Comparison of ENCODE assay signal across 8 cellular contexts in the genomic region with DNA sequence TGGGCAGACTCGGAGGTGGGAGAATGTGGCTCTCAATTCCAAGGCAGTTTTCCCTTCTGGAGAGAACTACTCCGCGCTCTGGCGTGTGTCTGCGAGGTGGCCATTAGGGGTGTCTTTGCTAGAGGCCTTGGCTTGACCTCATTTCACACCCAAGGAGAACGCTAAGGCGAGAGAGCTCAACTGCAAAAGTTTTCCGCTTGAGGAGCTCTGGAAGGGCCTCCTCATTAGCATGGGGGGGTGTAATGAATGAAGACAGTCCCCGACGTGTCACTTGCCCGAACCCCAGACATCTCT. TPM values are rescaled to one million over a fixed set of nuclear protein-coding genes. Genes with fewer than 3 reads are reported as not detected.
DNase-seq lines count a peak whose midpoint lies in the region; ATAC-seq, FAIRE-seq and TF ChIP-seq lines count a peak whose summit lies in the region.

No MANE protein-coding gene starts in this region.

- DNase-seq in GM12892 (ENCODE audit: insufficient read length) = peak; percentile 46
- DNase-seq in MM.1S = peak; percentile 39
- no peak for DNase-seq in MCF 10A (ENCODE audit: unreplicated experiment)
- peak; percentile 23 for DNase-seq in HepG2 (ENCODE audit: low spot score)
- no peak for DNase-seq in tibial artery
- no peak for DNase-seq in OCI-M2 (lab: John Stamatoyannopoulos, UW; ENCODE audit: unreplicated experiment)
- no peak for DNase-seq in NCI-H2227 treated with DMSO at 0.1 percent for 48 hours (lab: John Stamatoyannopoulos, UW)

- 0% methylated on average over 2 of the region's 11 CpGs for whole genome bisulfite sequencing in HepG2 (ENCODE audit: low lambda C conversion rate)

- no peaks in the 10 kb centered on the region for H3K27me3 Mint-ChIP-seq in MCF 10A (ENCODE audit: insufficient read depth, unreplicated experiment)

- in situ Hi-C loops in HepG2 (cut with HindIII; ENCODE audit: extremely low pct_ligation_motif_present, low pct_unique_long_range_greater_than_20kb) = no loop called here

- H3K4me1 Mint-ChIP-seq in MCF 10A (ENCODE audit: insufficient read depth, unreplicated experiment) = peaks cover 19% of the 10 kb centered on the region

- ATAC-seq in GM21529 (IDR thresholded peaks at IDR 0.05; ENCODE audit: unreplicated experiment) (peak; percentile 22), HepG2 (peak; percentile 36)

- peaks cover 43% of the 10 kb centered on the region for H3K79me2 ChIP-seq in MM.1S (ENCODE audit: low read length)
- peaks cover 43% of the 10 kb centered on the region for H3K79me2 ChIP-seq in HepG2 (ENCODE audit: insufficient read depth, low read length)

- peaks cover 19% of the 10 kb centered on the region for H3F3A ChIP-seq in MM.1S (ENCODE audit: insufficient read depth, low read length)

- H3K27ac Mint-ChIP-seq in MCF 10A (ENCODE audit: low read depth, unreplicated experiment) = peak overlapping the region; percentile 94

- H4K20me1 ChIP-seq in MM.1S (ENCODE audit: insufficient read depth, low read length) = peaks cover 3% of the 10 kb centered on the region; the same call in 1 of the 2 replicates
- peaks cover 33% of the 10 kb centered on the region for H4K20me1 ChIP-seq in HepG2 (ENCODE audit: insufficient read depth, low read length)

- H2AFZ ChIP-seq in MM.1S (ENCODE audit: low read length) (peak overlapping the region; percentile 92), HepG2 (ENCODE audit: low read length) (peak overlapping the region; percentile 66)

- no peaks in the 10 kb centered on the region for H3K4me1 ChIP-seq in MM.1S (ENCODE audit: low read length)
- H3K4me1 ChIP-seq in HepG2 (ENCODE audit: insufficient read depth, low read length) = peaks cover 33% of the 10 kb centered on the region
- peaks cover 0 to 36% (median 30%) of the 10 kb centered on the region in 4 donors for H3K4me1 ChIP-seq in tibial artery

- peaks cover 28% of the 10 kb centered on the region for H3K9me3 Mint-ChIP-seq in MCF 10A (ENCODE audit: unreplicated experiment)

- H3K36me3 ChIP-seq in MM.1S (replicated peaks; ENCODE audit: insufficient read depth, low read length) (no peaks in the 10 kb centered on the region), HepG2 (replicated peaks in 1 of 2; ENCODE audit: control insufficient read depth in 1 of 2, insufficient read depth in 2 of 2, low read length in 2 of 2) (no peaks in the 10 kb centered on the region), tibial artery (no peaks in the 10 kb centered on the region)

- CTCF ChIA-PET in MCF 10A (lab: Yijun Ruan, JAX) = interaction anchor here (0.6 to 2.5 kb wide), 9 partner anchors 10 to 331 kb away, joined by 3 to 11 read pairs (median 4); no protein-coding TSS in a partner anchor
- CTCF ChIA-PET in HepG2 (lab: Yijun Ruan, JAX; ENCODE audit: low intra/inter-chr PET ratio, low total read pairs) = no interaction called here

- no peak for TF ChIP-seq RAD21 in HepG2 (CRISPR knock-in tag; IDR thresholded peaks at IDR 0.05)

- no peak; the same call in 1 of the 2 replicates for TF ChIP-seq POLR2A in GM12892 (IDR thresholded peaks at IDR 0.05; ENCODE audit: low read depth, low read length)
- TF ChIP-seq POLR2A in HepG2 (IDR thresholded peaks at IDR 0.05; ENCODE audit: insufficient read depth in 1 of 2, low read depth in 2 of 2, low read length in 2 of 2) = peak in 1 of 2 experiments; percentile 9; a peak in 1 of 4 replicates

- TF ChIP-seq EP300 in HepG2 (IDR thresholded peaks at IDR 0.05; ENCODE audit: low read depth in 2 of 2, low read length in 2 of 2) (no peak), HepG2 (CRISPR knock-in tag; IDR thresholded peaks at IDR 0.05; ENCODE audit: borderline replicate concordance) (no peak)

- intact Hi-C loops in MCF 10A (cut with micrococcal nuclease) (loop anchor here (1.0 kb wide), 1 partner anchor 238 kb away; no protein-coding TSS in a partner anchor), HepG2 (cut with micrococcal nuclease; ENCODE audit: unreplicated experiment) (loop anchor here (5.0 kb wide), 2 partner anchors 52 to 238 kb away; no protein-coding TSS in a partner anchor), tibial artery (cut with DNase I; ENCODE audit: low total_unique reads) (loop anchor here (5.0 kb wide), 1 partner anchor 408 kb away; a partner anchor contains a TSS)

- no peaks in the 10 kb centered on the region for H3K9me2 ChIP-seq in MM.1S (replicated peaks; ENCODE audit: insufficient read depth, low read length)

- H3K4me3 ChIP-seq in MM.1S (ENCODE audit: low read length) (peak overlapping the region; percentile 76), HepG2 (replicated peaks in 1 of 3; ENCODE audit: insufficient read depth in 1 of 3, low read depth in 2 of 3, low read length in 3 of 3) (peak overlapping the region; percentile 77 to 88 (median 78)), tibial artery (peak overlapping the region; percentile 65 to 73)

- H3K9me3 ChIP-seq in MM.1S (replicated peaks; ENCODE audit: insufficient read depth, low read length) = no peaks in the 10 kb centered on the region
- H3K9me3 ChIP-seq in HepG2 (ENCODE audit: low read length) = no peaks in the 10 kb centered on the region
- peaks cover 0 to 9% (median 5%) of the 10 kb centered on the region in 3 donors for H3K9me3 ChIP-seq in tibial artery

- peak overlapping the region; percentile 87 for H3K4me3 Mint-ChIP-seq in MCF 10A (ENCODE audit: unreplicated experiment)

- H3K9ac ChIP-seq in MM.1S (ENCODE audit: low read length) (peak overlapping the region; percentile 80), HepG2 (ENCODE audit: insufficient read depth, low read depth, low read length) (peak overlapping the region; percentile 83)

- BruUV-seq in MCF 10A (replicated peaks; lab: Mats Ljungman, UMichigan) = no TSS peak
- BruUV-seq in HepG2 (replicated peaks; lab: Mats Ljungman, UMichigan) = TSS peak; percentile 81

- H3K27me3 ChIP-seq in MM.1S (replicated peaks; ENCODE audit: insufficient read depth, low read length) (no peaks in the 10 kb centered on the region), HepG2 (ENCODE audit: control insufficient read depth in 1 of 2, insufficient read depth in 2 of 2, low read length in 2 of 2) (no peaks in the 10 kb centered on the region; a peak in 1 of 5 replicates), tibial artery (no peaks in the 10 kb centered on the region)

- H3K4me2 ChIP-seq in MM.1S (ENCODE audit: low read depth, low read length) = peak overlapping the region; percentile 94
- peak overlapping the region; percentile 84 for H3K4me2 ChIP-seq in HepG2 (ENCODE audit: low read depth, low read length)

- POLR2A ChIA-PET in MCF 10A (lab: Yijun Ruan, JAX) = interaction anchor here (0.7 to 4.7 kb wide), 16 partner anchors 11 to 540 kb away, joined by 3 to 49 read pairs (median 4); a partner anchor contains a TSS
- POLR2A ChIA-PET in HepG2 (lab: Yijun Ruan, JAX) = interaction anchor here (1.5 kb wide), 1 partner anchor 53 kb away, joined by 5 read pairs; no protein-coding TSS in a partner anchor

- TF ChIP-seq CTCF in MM.1S (IDR thresholded peaks at IDR 0.05; ENCODE audit: low read length) (no peak), MCF 10A (IDR thresholded peaks at IDR 0.05; ENCODE audit: unreplicated experiment) (no peak), HepG2 (CRISPR knock-in tag; IDR thresholded peaks at IDR 0.05) (no peak), tibial artery (IDR thresholded peaks at IDR 0.05) (no peak)

- H3K27ac ChIP-seq in MM.1S (ENCODE audit: low read length) = peak overlapping the region; percentile 72
- peak overlapping the region; percentile 98 for H3K27ac ChIP-seq in HepG2 (ENCODE audit: extremely low read length, insufficient read depth, low read length)
- H3K27ac ChIP-seq in tibial artery = peak overlapping the region; percentile 93 to 97

- FAIRE-seq in GM12892 (lab: Jason Lieb, UNC) (no peak), HepG2 (lab: Jason Lieb, UNC) (no peak)

- peaks cover 15% of the 10 kb centered on the region for H3K36me3 Mint-ChIP-seq in MCF 10A (ENCODE audit: insufficient read depth, unreplicated experiment)

TF ChIP-seq in HepG2, 621 proteins besides CTCF, POLR2A, EP300 and RAD21 (continues in another document):
- TF ChIP-seq, protein P1, sequence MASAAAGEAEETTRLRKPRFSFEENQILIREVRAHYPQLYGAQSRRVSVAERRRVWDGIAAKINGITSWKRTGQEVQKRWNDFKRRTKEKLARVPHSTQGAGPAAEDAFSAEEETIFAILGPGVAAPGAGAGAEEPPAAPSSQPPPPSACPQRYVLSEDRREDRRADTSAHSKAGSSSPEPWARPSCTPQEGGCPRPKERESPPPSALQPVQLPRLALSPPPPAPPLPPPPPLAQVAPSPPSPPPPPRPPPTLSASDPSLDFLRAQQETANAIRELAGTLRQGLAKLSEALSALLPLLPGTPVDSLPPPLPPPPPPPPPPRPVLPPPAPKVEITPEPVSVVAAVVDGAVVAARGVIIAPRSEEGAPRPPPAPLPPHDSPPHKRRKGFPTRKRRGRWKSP (CRISPR knock-in tag; IDR thresholded peaks at IDR 0.05) = no peak; the same call in 1 of the 2 replicates
- TF ChIP-seq MIXL1 (CRISPR knock-in tag; IDR thresholded peaks at IDR 0.05) = no peak

RNA-seq across cellular contexts. Expression of a gene that starts 0.7 kb away (rescaled TPM):
- polyA plus RNA-seq in GM12892 (2012; ENCODE audit: missing spikeins) = 62.6 TPM
- 74.4 and 84.7 TPM in 2 replicates for total RNA-seq in MCF 10A (2022)
- 25.9 and 46.3 TPM in 2 replicates for total RNA-seq in HepG2 (2016; rRNA removed; fragmentation: Illumina TruSeq; extraction: Trizol)
- 4.6 and 5.4 TPM in 2 replicates for total RNA-seq in HepG2 (2016; cell fraction: cytosol; rRNA removed; fragmentation: Illumina TruSeq; extraction: Trizol; ENCODE audit: low read depth)
- total RNA-seq in HepG2 (2016; cell fraction: insoluble cytoplasmic fraction; rRNA removed; fragmentation: Illumina TruSeq; extraction: Trizol) = 26.5 and 41.4 TPM in 2 replicates
- total RNA-seq in HepG2 (2016; cell fraction: membrane; rRNA removed; fragmentation: Illumina TruSeq; extraction: Trizol) = 9.7 and 10.3 TPM in 2 replicates
- total RNA-seq in HepG2 (2016; cell fraction: nucleus; rRNA removed; fragmentation: Illumina TruSeq; extraction: Trizol) = 43.5 and 46.2 TPM in 2 replicates
- 22.7 and 33.2 TPM in 2 replicates for polyA plus RNA-seq in HepG2 (2011; rRNA removed)
- polyA plus RNA-seq in HepG2 (2011; cell fraction: cytosol; rRNA removed) = 15.1 and 17.4 TPM in 2 replicates
- 41.8 and 45.1 TPM in 2 replicates for polyA plus RNA-seq in HepG2 (2011; cell fraction: nucleus; rRNA removed)
- polyA plus RNA-seq in HepG2 (2012) = 29.3 and 33.0 TPM in 2 replicates
- polyA plus RNA-seq in HepG2 (2016; cell fraction: cytosol; fragmentation: Illumina TruSeq; extraction: Trizol; ENCODE audit: low read depth) = 0.78 and 1.2 TPM in 2 replicates
- polyA plus RNA-seq in HepG2 (2016; cell fraction: insoluble cytoplasmic fraction; fragmentation: Illumina TruSeq; extraction: Trizol; ENCODE audit: low read depth) = 34.1 and 34.4 TPM in 2 replicates
- 4.3 and 6.2 TPM in 2 replicates for polyA plus RNA-seq in HepG2 (2016; cell fraction: membrane; fragmentation: Illumina TruSeq; extraction: Trizol; ENCODE audit: low read depth)
- polyA plus RNA-seq in HepG2 (2016; cell fraction: nucleus; fragmentation: Illumina TruSeq; extraction: Trizol; ENCODE audit: insufficient read depth, low read depth) = 36.2 and 36.5 TPM in 2 replicates
- polyA minus RNA-seq in HepG2 (2011; rRNA and poly(A)+ RNA removed; ENCODE audit: low replicate concordance) = 21.7 and 31.8 TPM in 2 replicates
- 18.4 and 24.8 TPM in 2 replicates for polyA minus RNA-seq in HepG2 (2011; cell fraction: cytosol; rRNA and poly(A)+ RNA removed)
- polyA minus RNA-seq in HepG2 (2011; cell fraction: nucleus; rRNA and poly(A)+ RNA removed) = 130 and 131 TPM in 2 replicates

Comparison
In these comparisons a context has a peak if more than half of its experiments do, and no peak if none do; other contexts are left out.
1. DNase-seq: peak in GM12892 (single experiment), MM.1S (single experiment) and HepG2 (single experiment); none in MCF 10A (single experiment), tibial artery (0 of 2), OCI-M2 (single experiment) and NCI-H2227 treated with DMSO at 0.1 percent for 48 hours (single experiment).
2. Peak in every context shown above with its lines, with median percentiles within 50 percentile points of each other: H3K27ac ChIP-seq and H3K4me3 ChIP-seq.